Comparison of ENCODE assay signal across 13 cellular contexts in the genomic region with DNA sequence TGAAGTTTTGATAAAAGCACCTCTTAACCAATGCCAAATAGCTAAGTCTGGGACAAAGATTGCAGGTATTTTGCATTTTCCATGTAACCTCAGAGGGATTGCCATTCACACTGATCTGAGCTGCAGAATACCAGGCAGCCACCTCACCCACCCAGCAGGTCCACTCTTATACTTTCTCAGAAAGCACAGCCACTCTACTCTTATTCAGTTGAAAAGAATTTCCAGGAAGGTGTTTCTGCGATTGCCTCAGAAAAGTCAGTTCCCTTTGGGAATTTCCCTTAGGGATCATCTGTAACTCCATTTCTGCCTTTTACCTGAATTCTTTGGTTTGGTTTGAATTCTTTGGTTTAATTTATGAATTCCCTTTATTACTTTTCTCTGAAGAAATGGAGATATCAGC. TPM values are rescaled to one million over a fixed set of nuclear protein-coding genes. Genes with fewer than 3 reads are reported as not detected.
DNase-seq lines count a peak whose midpoint lies in the region; ATAC-seq and TF ChIP-seq lines count a peak whose summit lies in the region.
"Had no signal": no experiment of that assay in that cellular context is flagged by ENCODE, and none has a peak within 500 bp of the region (broad histone marks: within the 10 kb centered on the region; RNA-seq: fewer than 3 reads in every experiment).

No MANE protein-coding gene starts in this region.

- peaks cover 7% of the 10 kb centered on the region for H3K27me3 Mint-ChIP-seq in activated T-helper 1 cell treated with anti-CD3 and anti-CD28 coated beads, Interleukin-12 subunit alpha, Interleukin-12 subunit beta, Interleukin-2, Interleukin-4 antibody, amounts not matched to agents 30 ng/mL and 10 ng/mL and 1 ng/mL, durations not matched to agents 14 hours and 24 hours and 36 hours (ENCODE audit: insufficient read depth)

- ATAC-seq in HG02840 (IDR thresholded peaks at IDR 0.05; ENCODE audit: low FRiP score, unreplicated experiment), result no peak
- no peak for ATAC-seq in HG02642 (IDR thresholded peaks at IDR 0.05; ENCODE audit: poor library complexity, unreplicated experiment)

- H3K9me3 Mint-ChIP-seq in activated T-helper 1 cell treated with anti-CD3 and anti-CD28 coated beads, Interleukin-12 subunit alpha, Interleukin-12 subunit beta, Interleukin-2, Interleukin-4 antibody, amounts not matched to agents 30 ng/mL and 10 ng/mL and 1 ng/mL, durations not matched to agents 14 hours and 24 hours and 36 hours, result no peaks in the 10 kb centered on the region

- no peak overlapping the region for H3K4me3 ChIP-seq in HL-60 (replicated peaks; ENCODE audit: insufficient read depth, low read length)

- H3K27me3 ChIP-seq in HL-60 (ENCODE audit: insufficient read depth, poor library complexity, severe bottlenecking), result no peaks in the 10 kb centered on the region

- peak overlapping the region; percentile 98 for H3K4me3 Mint-ChIP-seq in activated T-helper 1 cell treated with anti-CD3 and anti-CD28 coated beads, Interleukin-12 subunit alpha, Interleukin-12 subunit beta, Interleukin-2, Interleukin-4 antibody, amounts not matched to agents 30 ng/mL and 10 ng/mL and 1 ng/mL, durations not matched to agents 14 hours and 24 hours and 36 hours

- H3K4me1 Mint-ChIP-seq in activated T-helper 1 cell treated with anti-CD3 and anti-CD28 coated beads, Interleukin-12 subunit alpha, Interleukin-12 subunit beta, Interleukin-2, Interleukin-4 antibody, amounts not matched to agents 30 ng/mL and 10 ng/mL and 1 ng/mL, durations not matched to agents 14 hours and 24 hours and 36 hours (ENCODE audit: low read depth), result peaks cover 63% of the 10 kb centered on the region

- peaks cover 5% of the 10 kb centered on the region for H3K36me3 Mint-ChIP-seq in activated T-helper 1 cell treated with anti-CD3 and anti-CD28 coated beads, Interleukin-12 subunit alpha, Interleukin-12 subunit beta, Interleukin-2, Interleukin-4 antibody, amounts not matched to agents 30 ng/mL and 10 ng/mL and 1 ng/mL, durations not matched to agents 14 hours and 24 hours and 36 hours (ENCODE audit: low read depth)

- DNase-seq in CD1c-positive myeloid dendritic cell (ENCODE audit: extremely low spot score) (peak; percentile 61), HL-60 (ENCODE audit: low read depth in 1 of 2, low spot score in 1 of 2) (no peak), islet precursor cell (peak; percentile 73), NCI-H748 treated with DMSO at 0.1 percent for 48 hours (lab: John Stamatoyannopoulos, UW) (no peak), activated gamma-delta T cell (lab: John Stamatoyannopoulos, UW) (no peak)
- DNase-seq in activated T-helper 1 cell treated with anti-CD3 and anti-CD28 coated beads, Interleukin-12 subunit alpha, Interleukin-12 subunit beta, Interleukin-2, Interleukin-4 antibody, amounts not matched to agents 30 ng/mL and 10 ng/mL and 1 ng/mL, durations not matched to agents 14 hours and 24 hours and 36 hours (ENCODE audit: low spot score), result no peak
- DNase-seq: activated CD4-positive, alpha-beta T cell treated with anti-CD3 and anti-CD28 coated beads for 48 hours; DMS 273 treated with DMSO at 0.1 percent for 48 hours; heart left ventricle; NCI-H1092 had no signal

- intact Hi-C loops in activated T-helper 1 cell treated with anti-CD3 and anti-CD28 coated beads, Interleukin-12 subunit alpha, Interleukin-12 subunit beta, Interleukin-2, Interleukin-4 antibody, amounts not matched to agents 30 ng/mL and 10 ng/mL and 1 ng/mL, durations not matched to agents 14 hours and 24 hours and 36 hours (cut with micrococcal nuclease), result no loop called here

- H3K27ac ChIP-seq in HL-60 (replicated peaks), result peak overlapping the region; percentile 89

- peak overlapping the region; percentile 96 for H3K27ac Mint-ChIP-seq in activated T-helper 1 cell treated with anti-CD3 and anti-CD28 coated beads, Interleukin-12 subunit alpha, Interleukin-12 subunit beta, Interleukin-2, Interleukin-4 antibody, amounts not matched to agents 30 ng/mL and 10 ng/mL and 1 ng/mL, durations not matched to agents 14 hours and 24 hours and 36 hours

- no peak for TF ChIP-seq CTCF in HL-60 (IDR thresholded peaks at IDR 0.05; ENCODE audit: insufficient read depth, low read length)

RNA-seq across cellular contexts. Expression of a gene that starts 0.9 kb away (rescaled TPM):
- total RNA-seq in activated T-helper 1 cell treated with anti-CD3 and anti-CD28 coated beads, Interleukin-12 subunit alpha, Interleukin-12 subunit beta, Interleukin-2, Interleukin-4 antibody, amounts not matched to agents 30 ng/mL and 10 ng/mL and 1 ng/mL, durations not matched to agents 14 hours and 24 hours and 36 hours, result 65.8 and 72.2 TPM in 2 replicates
- total RNA-seq: H1 had no signal

Comparison
In these comparisons a context has a peak if more than half of its experiments do, and no peak if none do; other contexts are left out.
1. DNase-seq: peak in CD1c-positive myeloid dendritic cell (single experiment) and islet precursor cell (single experiment); none in HL-60 (0 of 2), activated T-helper 1 cell treated with anti-CD3 and anti-CD28 coated beads, Interleukin-12 subunit alpha, Interleukin-12 subunit beta, Interleukin-2, Interleukin-4 antibody, amounts not matched to agents 30 ng/mL and 10 ng/mL and 1 ng/mL, durations not matched to agents 14 hours and 24 hours and 36 hours (single experiment), NCI-H748 treated with DMSO at 0.1 percent for 48 hours (single experiment) and activated gamma-delta T cell (single experiment).